In the genomic region with DNA sequence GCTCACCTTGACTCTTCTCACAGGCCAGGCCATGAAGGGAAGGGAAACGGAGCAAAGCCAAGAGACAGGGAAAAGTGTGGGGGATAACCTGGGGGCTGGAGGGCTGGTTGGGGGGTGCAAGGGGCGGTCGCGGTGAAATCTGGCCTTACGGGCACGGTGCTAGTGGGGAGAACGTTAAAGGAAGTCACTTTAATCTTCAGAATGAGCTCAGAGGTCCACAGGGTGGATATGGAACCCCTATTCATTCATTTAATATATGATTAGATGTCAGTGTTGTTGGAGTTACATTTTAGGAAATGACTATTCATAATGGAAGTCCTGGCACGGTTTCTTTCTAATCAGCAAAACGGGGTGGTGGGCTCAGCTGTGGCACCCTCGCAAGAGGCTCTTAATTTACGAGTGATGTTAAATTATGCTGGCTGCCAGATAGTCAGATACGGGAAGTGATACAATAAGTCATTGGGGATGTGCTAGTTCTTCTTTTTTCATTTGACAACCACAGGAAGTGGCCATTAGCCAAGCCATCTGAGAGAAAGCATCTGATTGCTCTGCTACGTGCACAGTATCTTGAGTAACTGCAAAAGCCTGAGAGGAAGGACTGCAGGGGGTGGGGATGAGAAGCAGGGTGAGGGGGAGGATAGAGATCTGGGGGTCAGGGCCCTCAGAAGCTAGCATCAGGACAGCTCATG, we compare ENCODE assay signal across 7 cellular contexts.
DNase-seq lines count a peak whose midpoint lies in the region; ATAC-seq and TF ChIP-seq lines count a peak whose summit lies in the region.

No MANE protein-coding gene starts in this region.

- H3K9me2 ChIP-seq in OCI-LY7 (ENCODE audit: insufficient read depth, low read length), result no peaks in the 10 kb centered on the region

- H3K36me3 Mint-ChIP-seq in H9 (ENCODE audit: insufficient read depth in 1 of 3, low read depth in 3 of 3), result no peaks in the 10 kb centered on the region

- no peaks in the 10 kb centered on the region for H3K27me3 Mint-ChIP-seq in H9 (ENCODE audit: low read depth)

- H3K4me3 ChIP-seq in OCI-LY7 (ENCODE audit: low read depth, low read length, poor library complexity, severe bottlenecking) (peak overlapping the region; percentile 43), right cardiac atrium (ENCODE audit: low read length) (no peak overlapping the region), aorta (ENCODE audit: low read length in 2 of 2) (no peak overlapping the region)

- H3K9ac ChIP-seq in H9 (ENCODE audit: extremely low read depth, insufficient read length, low read length), result no peak overlapping the region

- TF ChIP-seq CTCF in OCI-LY7 (conservative IDR thresholded peaks at IDR 0.05; ENCODE audit: low read length) (no peak), H9 (conservative IDR thresholded peaks at IDR 0.05) (no peak)

- DNase-seq in OCI-LY7 (ENCODE audit: low spot score) (peak; percentile 94), right cardiac atrium (no peak), aorta (peak in 1 of 2 donors; percentile 58), NCI-H1694 treated with DMSO at 0.1 percent for 48 hours (lab: John Stamatoyannopoulos, UW) (no peak), H9 (no peak)

- POLR2A ChIA-PET in OCI-LY7 (lab: Charles Lee), result interaction anchor here (0.5 to 1.2 kb wide), 10 partner anchors 11 to 164 kb away, joined by 3 to 5 read pairs (median 3); no protein-coding TSS in a partner anchor

- H3K18ac ChIP-seq in H9 (ENCODE audit: insufficient read length, low read depth, low read length), result no peak overlapping the region

- no peak overlapping the region for H3T11ph ChIP-seq in H9 (ENCODE audit: low read length)

- H3K4me2 ChIP-seq in OCI-LY7 (ENCODE audit: low read length), result peak overlapping the region; percentile 80
- no peak overlapping the region for H3K4me2 ChIP-seq in H9 (ENCODE audit: insufficient read depth, insufficient read length, low read length)

- H3K4me3 Mint-ChIP-seq in H9, result no peak overlapping the region

- CTCF ChIA-PET in OCI-LY7 (lab: Charles Lee; ENCODE audit: unreplicated experiment), result interaction anchor here (0.6 to 1.3 kb wide), 2 partner anchors 53 to 64 kb away, joined by 3 to 4 read pairs; no protein-coding TSS in a partner anchor

- peaks cover 26% of the 10 kb centered on the region for H3K4me1 ChIP-seq in OCI-LY7 (ENCODE audit: insufficient read depth, low read length, poor library complexity, severe bottlenecking)
- H3K4me1 ChIP-seq in right cardiac atrium (ENCODE audit: control insufficient read depth, insufficient read depth, low read length), result no peaks in the 10 kb centered on the region
- H3K4me1 ChIP-seq in aorta (ENCODE audit: control insufficient read depth in 1 of 2, insufficient read depth in 2 of 2, low read length in 2 of 2), result no peaks in the 10 kb centered on the region
- H3K4me1 ChIP-seq in H9 (ENCODE audit: insufficient read depth, low read length), result no peaks in the 10 kb centered on the region; the same call in 1 of the 2 replicates

- no peak overlapping the region for H2BK15ac ChIP-seq in H9 (ENCODE audit: low read depth, low read length)

- H3K23me2 ChIP-seq in H9 (ENCODE audit: insufficient read length, low read depth, low read length, poor library complexity, severe bottlenecking), result no peaks in the 10 kb centered on the region

- no peak overlapping the region for H2BK5ac ChIP-seq in H9 (ENCODE audit: insufficient read length, low read length)

- H3K14ac ChIP-seq in H9 (ENCODE audit: insufficient read depth, low read length), result no peak overlapping the region

- H4K91ac ChIP-seq in H9 (ENCODE audit: insufficient read length, low read depth, low read length), result no peak overlapping the region

- H2BK120ac ChIP-seq in H9 (ENCODE audit: low read depth, low read length, poor library complexity, severe bottlenecking), result no peak overlapping the region

- no peaks in the 10 kb centered on the region; a peak in 1 of 4 replicates for H3K4me1 Mint-ChIP-seq in H9

- H2AK5ac ChIP-seq in H9 (ENCODE audit: insufficient read length, low read length), result no peak overlapping the region

- WGBS in right cardiac atrium, result 43% methylated on average over 13 of the region's 13 CpGs
- WGBS in aorta, 2 donors, result 75 to 76% methylated on average over 13 of the region's 13 CpGs
- no CpG with 5 or more reads among the region's 13 CpGs for WGBS in H9 (ENCODE audit: extremely low coverage, insufficient read length, low lambda C conversion rate)

- H2BK12ac ChIP-seq in H9 (ENCODE audit: insufficient read length, low read depth, low read length), result no peak overlapping the region

- intact Hi-C loops in OCI-LY7 (cut with micrococcal nuclease; ENCODE audit: unreplicated experiment), result loop anchor here (1.0 to 2.0 kb wide), 4 partner anchors 39 to 251 kb away; no protein-coding TSS in a partner anchor
- intact Hi-C loops in right cardiac atrium (cut with DNase I), result no loop called here
- intact Hi-C loops in aorta (cut with DNase I), result no loop called here

- H4K20me1 ChIP-seq in OCI-LY7 (ENCODE audit: insufficient read depth, low read length), result no peaks in the 10 kb centered on the region
- H4K20me1 ChIP-seq in H9 (ENCODE audit: control insufficient read depth, insufficient read depth, insufficient read length), result no peaks in the 10 kb centered on the region

- H3K27ac Mint-ChIP-seq in H9, result peak overlapping the region in 1 of 3 experiments; percentile 84; a peak in 2 of 7 replicates

- H3K56ac ChIP-seq in H9 (ENCODE audit: insufficient read length, low read depth, low read length), result no peak overlapping the region

- H3K79me2 ChIP-seq in OCI-LY7 (ENCODE audit: insufficient read depth, low read depth, low read length), result no peaks in the 10 kb centered on the region
- H3K79me2 ChIP-seq in H9 (ENCODE audit: insufficient read depth, low read length), result no peaks in the 10 kb centered on the region; the same call in 1 of the 2 replicates

- no peak overlapping the region for H3K23ac ChIP-seq in H9 (ENCODE audit: insufficient read length, low read depth, low read length)

- H3K79me1 ChIP-seq in H9 (ENCODE audit: insufficient read depth, low read depth, low read length, poor library complexity, severe bottlenecking), result no peaks in the 10 kb centered on the region

- H3K27ac ChIP-seq in OCI-LY7 (ENCODE audit: low read depth, low read length, poor library complexity, severe bottlenecking) (peak overlapping the region; percentile 75), right cardiac atrium (ENCODE audit: low read length) (no peak overlapping the region), aorta (ENCODE audit: low read depth in 1 of 2, low read length in 2 of 2) (no peak overlapping the region), H9 (ENCODE audit: insufficient read length, low read depth, low read length) (no peak overlapping the region)

- H3K27me3 ChIP-seq in right cardiac atrium (ENCODE audit: control insufficient read depth, insufficient read depth) (no peaks in the 10 kb centered on the region), aorta (ENCODE audit: control insufficient read depth in 1 of 2, insufficient read depth in 2 of 2, low read length in 1 of 2) (peaks cover 0 to 2% of the 10 kb centered on the region in 2 donors), H9 (ENCODE audit: insufficient read depth, low read length) (no peaks in the 10 kb centered on the region)

- BruUV-seq in OCI-LY7 (replicated peaks; lab: Mats Ljungman, UMichigan), result no TSS peak

- ATAC-seq in GM18909 (IDR thresholded peaks at IDR 0.05; ENCODE audit: poor library complexity, unreplicated experiment) (peak; percentile 99), HG02970 (IDR thresholded peaks at IDR 0.05; ENCODE audit: low FRiP score, unreplicated experiment) (peak; percentile 97), right cardiac atrium (peak; percentile 60 to 65), aorta (ENCODE audit: low FRiP score) (peak; percentile 9)

- H4K8ac ChIP-seq in H9 (replicated peaks; ENCODE audit: insufficient read length, low read depth, low read length), result no peak overlapping the region

- H3K36me3 ChIP-seq in OCI-LY7 (ENCODE audit: insufficient read depth, low read length), result no peaks in the 10 kb centered on the region
- no peaks in the 10 kb centered on the region for H3K36me3 ChIP-seq in aorta (ENCODE audit: control insufficient read depth in 1 of 2, insufficient read depth in 2 of 2, low read length in 1 of 2)

- H2BK20ac ChIP-seq in H9 (ENCODE audit: low read depth, low read length, poor library complexity, severe bottlenecking), result no peak overlapping the region

- H2AFZ ChIP-seq in OCI-LY7 (ENCODE audit: low read length), result peak overlapping the region; percentile 20; the same call in 1 of the 2 replicates
- no peak overlapping the region for H2AFZ ChIP-seq in H9 (ENCODE audit: low read length)

- H3K4ac ChIP-seq in H9 (ENCODE audit: low read depth, low read length), result no peak overlapping the region

- H4K5ac ChIP-seq in H9 (ENCODE audit: insufficient read length, low read depth, low read length), result no peak overlapping the region

- no peaks in the 10 kb centered on the region for H3K9me3 Mint-ChIP-seq in H9

- H3K9me3 ChIP-seq in OCI-LY7 (ENCODE audit: low read length) (no peaks in the 10 kb centered on the region), right cardiac atrium (ENCODE audit: control insufficient read depth, low read length) (no peaks in the 10 kb centered on the region), aorta (ENCODE audit: control insufficient read depth, low read length) (no peaks in the 10 kb centered on the region), H9 (ENCODE audit: control insufficient read depth, low read depth, low read length) (no peaks in the 10 kb centered on the region)

Comparison
In these comparisons a context has a peak if more than half of its experiments do, and no peak if none do; other contexts are left out.
1. ATAC-seq: peak in every context shown above with its lines; median percentile 99 in GM18909; 97 in HG02970; 62 in right cardiac atrium; 9 in aorta.